ENCODE assay signal across 1 cellular context in genomic region chr11:125625594-125626380, GRCh38.
A peak's percentile ranks its signal among the peaks of the same experiment; 100 is the strongest.
TF ChIP-seq lines count a peak whose summit lies in the region.

No MANE protein-coding gene starts in this region.

TF ChIP-seq in K562, 482 proteins besides CTCF, POLR2A, EP300 and RAD21 (continued from another document and continues in another):
- TF ChIP-seq, protein P1, sequence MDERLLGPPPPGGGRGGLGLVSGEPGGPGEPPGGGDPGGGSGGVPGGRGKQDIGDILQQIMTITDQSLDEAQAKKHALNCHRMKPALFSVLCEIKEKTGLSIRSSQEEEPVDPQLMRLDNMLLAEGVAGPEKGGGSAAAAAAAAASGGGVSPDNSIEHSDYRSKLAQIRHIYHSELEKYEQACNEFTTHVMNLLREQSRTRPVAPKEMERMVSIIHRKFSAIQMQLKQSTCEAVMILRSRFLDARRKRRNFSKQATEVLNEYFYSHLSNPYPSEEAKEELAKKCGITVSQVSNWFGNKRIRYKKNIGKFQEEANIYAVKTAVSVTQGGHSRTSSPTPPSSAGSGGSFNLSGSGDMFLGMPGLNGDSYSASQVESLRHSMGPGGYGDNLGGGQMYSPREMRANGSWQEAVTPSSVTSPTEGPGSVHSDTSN (CRISPR knock-in tag; IDR thresholded peaks at IDR 0.05; ENCODE audit: low read depth) = no peak
- TF ChIP-seq, protein P1 (tag; conservative IDR thresholded peaks at IDR 0.05; ENCODE audit: low read depth) = no peak
- TF ChIP-seq ZNF143 (CRISPR knock-in tag; IDR thresholded peaks at IDR 0.05) = no peak
- no peak for TF ChIP-seq SMAD3 (CRISPR knock-in tag; conservative IDR thresholded peaks at IDR 0.05)
- no peak; the same call in 1 of the 2 replicates for TF ChIP-seq TRIM25 (IDR thresholded peaks at IDR 0.05; ENCODE audit: borderline replicate concordance)
- no peak for TF ChIP-seq HNRNPUL1 (IDR thresholded peaks at IDR 0.05; ENCODE audit: low read length)
- peak; percentile 100 for TF ChIP-seq TAF1 (IDR thresholded peaks at IDR 0.05; ENCODE audit: control insufficient read depth, extremely low read depth, insufficient read depth, low read length, severe bottlenecking)
- TF ChIP-seq CEBPG (CRISPR knock-in tag; IDR thresholded peaks at IDR 0.05) = no peak
- peak; percentile 51 to 65; a peak in 3 of 4 replicates for TF ChIP-seq CEBPG (tag; conservative IDR thresholded peaks at IDR 0.05 in 1 of 2, IDR thresholded peaks at IDR 0.05 in 1 of 2)
- peak in 1 of 3 experiments; percentile 74; a peak in 2 of 6 replicates for TF ChIP-seq ZBTB11 (CRISPR knock-in tag; IDR thresholded peaks at IDR 0.05)
- no peak for TF ChIP-seq FUS (optimal IDR thresholded peaks at IDR 0.05; ENCODE audit: low read depth, low read length)
- TF ChIP-seq, protein P2, sequence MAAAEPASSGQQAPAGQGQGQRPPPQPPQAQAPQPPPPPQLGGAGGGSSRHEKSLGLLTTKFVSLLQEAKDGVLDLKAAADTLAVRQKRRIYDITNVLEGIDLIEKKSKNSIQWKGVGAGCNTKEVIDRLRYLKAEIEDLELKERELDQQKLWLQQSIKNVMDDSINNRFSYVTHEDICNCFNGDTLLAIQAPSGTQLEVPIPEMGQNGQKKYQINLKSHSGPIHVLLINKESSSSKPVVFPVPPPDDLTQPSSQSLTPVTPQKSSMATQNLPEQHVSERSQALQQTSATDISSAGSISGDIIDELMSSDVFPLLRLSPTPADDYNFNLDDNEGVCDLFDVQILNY (CRISPR knock-in tag; IDR thresholded peaks at IDR 0.05) = peak; percentile 96
- TF ChIP-seq FOXO4 (CRISPR knock-in tag; IDR thresholded peaks at IDR 0.05) = no peak
- no peak for TF ChIP-seq ZNF121 (CRISPR knock-in tag; conservative IDR thresholded peaks at IDR 0.05)
- no peak for TF ChIP-seq FOXM1 (IDR thresholded peaks at IDR 0.05; ENCODE audit: low read depth)
- no peak for TF ChIP-seq FOXM1 (CRISPR knock-in tag; IDR thresholded peaks at IDR 0.05; ENCODE audit: low read depth)
- TF ChIP-seq GTF2F1 (IDR thresholded peaks at IDR 0.05; ENCODE audit: low read depth, low read length) = peak; percentile 80; the same call in 1 of the 2 replicates
- peak; percentile 22; the same call in 1 of the 2 replicates for TF ChIP-seq ZBTB7A (IDR thresholded peaks at IDR 0.05; ENCODE audit: borderline replicate concordance, control insufficient read depth, low read depth, low read length)
- TF ChIP-seq BACH1 (tag; IDR thresholded peaks at IDR 0.05) = no peak
- TF ChIP-seq PHB (CRISPR knock-in tag; IDR thresholded peaks at IDR 0.05) = 0 out of 2 replicates have a peak, but pooled peaks have one; percentile 86
- TF ChIP-seq, protein P3, sequence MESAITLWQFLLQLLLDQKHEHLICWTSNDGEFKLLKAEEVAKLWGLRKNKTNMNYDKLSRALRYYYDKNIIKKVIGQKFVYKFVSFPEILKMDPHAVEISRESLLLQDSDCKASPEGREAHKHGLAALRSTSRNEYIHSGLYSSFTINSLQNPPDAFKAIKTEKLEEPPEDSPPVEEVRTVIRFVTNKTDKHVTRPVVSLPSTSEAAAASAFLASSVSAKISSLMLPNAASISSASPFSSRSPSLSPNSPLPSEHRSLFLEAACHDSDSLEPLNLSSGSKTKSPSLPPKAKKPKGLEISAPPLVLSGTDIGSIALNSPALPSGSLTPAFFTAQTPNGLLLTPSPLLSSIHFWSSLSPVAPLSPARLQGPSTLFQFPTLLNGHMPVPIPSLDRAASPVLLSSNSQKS (CRISPR knock-in tag; IDR thresholded peaks at IDR 0.05) = no peak
- TF ChIP-seq KDM4B (IDR thresholded peaks at IDR 0.05; ENCODE audit: borderline replicate concordance in 2 of 2, low read depth in 1 of 2) = no peak
- TF ChIP-seq, protein P4, sequence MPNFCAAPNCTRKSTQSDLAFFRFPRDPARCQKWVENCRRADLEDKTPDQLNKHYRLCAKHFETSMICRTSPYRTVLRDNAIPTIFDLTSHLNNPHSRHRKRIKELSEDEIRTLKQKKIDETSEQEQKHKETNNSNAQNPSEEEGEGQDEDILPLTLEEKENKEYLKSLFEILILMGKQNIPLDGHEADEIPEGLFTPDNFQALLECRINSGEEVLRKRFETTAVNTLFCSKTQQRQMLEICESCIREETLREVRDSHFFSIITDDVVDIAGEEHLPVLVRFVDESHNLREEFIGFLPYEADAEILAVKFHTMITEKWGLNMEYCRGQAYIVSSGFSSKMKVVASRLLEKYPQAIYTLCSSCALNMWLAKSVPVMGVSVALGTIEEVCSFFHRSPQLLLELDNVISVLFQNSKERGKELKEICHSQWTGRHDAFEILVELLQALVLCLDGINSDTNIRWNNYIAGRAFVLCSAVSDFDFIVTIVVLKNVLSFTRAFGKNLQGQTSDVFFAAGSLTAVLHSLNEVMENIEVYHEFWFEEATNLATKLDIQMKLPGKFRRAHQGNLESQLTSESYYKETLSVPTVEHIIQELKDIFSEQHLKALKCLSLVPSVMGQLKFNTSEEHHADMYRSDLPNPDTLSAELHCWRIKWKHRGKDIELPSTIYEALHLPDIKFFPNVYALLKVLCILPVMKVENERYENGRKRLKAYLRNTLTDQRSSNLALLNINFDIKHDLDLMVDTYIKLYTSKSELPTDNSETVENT (CRISPR knock-in tag; IDR thresholded peaks at IDR 0.05) = peak; percentile 97
- TF ChIP-seq ZNF41 (CRISPR knock-in tag; conservative IDR thresholded peaks at IDR 0.05) = 0 out of 2 replicates have a peak, but pooled peaks have one; percentile 10
- no peak for TF ChIP-seq GATAD2B (IDR thresholded peaks at IDR 0.05; ENCODE audit: borderline replicate concordance)
- no peak for TF ChIP-seq PRPF4 (IDR thresholded peaks at IDR 0.05; ENCODE audit: insufficient read depth, low read depth, low read length, poor library complexity, severe bottlenecking)
- no peak for TF ChIP-seq DDX20 (tag; IDR thresholded peaks at IDR 0.05; ENCODE audit: low read depth)
- no peak for TF ChIP-seq RBM15 (IDR thresholded peaks at IDR 0.05; ENCODE audit: insufficient read depth, low read length)
- TF ChIP-seq POLR3A (IDR thresholded peaks at IDR 0.05; ENCODE audit: borderline replicate concordance, extremely low read depth, insufficient read depth, insufficient read length) = no peak
- TF ChIP-seq ZNF165 (CRISPR knock-in tag; IDR thresholded peaks at IDR 0.05; ENCODE audit: borderline replicate concordance) = no peak
- TF ChIP-seq, protein P5, sequence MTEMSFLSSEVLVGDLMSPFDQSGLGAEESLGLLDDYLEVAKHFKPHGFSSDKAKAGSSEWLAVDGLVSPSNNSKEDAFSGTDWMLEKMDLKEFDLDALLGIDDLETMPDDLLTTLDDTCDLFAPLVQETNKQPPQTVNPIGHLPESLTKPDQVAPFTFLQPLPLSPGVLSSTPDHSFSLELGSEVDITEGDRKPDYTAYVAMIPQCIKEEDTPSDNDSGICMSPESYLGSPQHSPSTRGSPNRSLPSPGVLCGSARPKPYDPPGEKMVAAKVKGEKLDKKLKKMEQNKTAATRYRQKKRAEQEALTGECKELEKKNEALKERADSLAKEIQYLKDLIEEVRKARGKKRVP (CRISPR knock-in tag; IDR thresholded peaks at IDR 0.05) = no peak; the same call in 1 of the 2 replicates
- TF ChIP-seq HLTF (IDR thresholded peaks at IDR 0.05) = peak; percentile 94; the same call in 1 of the 2 replicates
- TF ChIP-seq, protein P6, sequence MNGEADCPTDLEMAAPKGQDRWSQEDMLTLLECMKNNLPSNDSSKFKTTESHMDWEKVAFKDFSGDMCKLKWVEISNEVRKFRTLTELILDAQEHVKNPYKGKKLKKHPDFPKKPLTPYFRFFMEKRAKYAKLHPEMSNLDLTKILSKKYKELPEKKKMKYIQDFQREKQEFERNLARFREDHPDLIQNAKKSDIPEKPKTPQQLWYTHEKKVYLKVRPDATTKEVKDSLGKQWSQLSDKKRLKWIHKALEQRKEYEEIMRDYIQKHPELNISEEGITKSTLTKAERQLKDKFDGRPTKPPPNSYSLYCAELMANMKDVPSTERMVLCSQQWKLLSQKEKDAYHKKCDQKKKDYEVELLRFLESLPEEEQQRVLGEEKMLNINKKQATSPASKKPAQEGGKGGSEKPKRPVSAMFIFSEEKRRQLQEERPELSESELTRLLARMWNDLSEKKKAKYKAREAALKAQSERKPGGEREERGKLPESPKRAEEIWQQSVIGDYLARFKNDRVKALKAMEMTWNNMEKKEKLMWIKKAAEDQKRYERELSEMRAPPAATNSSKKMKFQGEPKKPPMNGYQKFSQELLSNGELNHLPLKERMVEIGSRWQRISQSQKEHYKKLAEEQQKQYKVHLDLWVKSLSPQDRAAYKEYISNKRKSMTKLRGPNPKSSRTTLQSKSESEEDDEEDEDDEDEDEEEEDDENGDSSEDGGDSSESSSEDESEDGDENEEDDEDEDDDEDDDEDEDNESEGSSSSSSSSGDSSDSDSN (IDR thresholded peaks at IDR 0.05; ENCODE audit: borderline replicate concordance in 1 of 2, low read depth in 2 of 2, low read length in 2 of 2) = peak; percentile 80 to 87; a peak in 1 of 4 replicates
- no peak for TF ChIP-seq ZNF778 (CRISPR knock-in tag; IDR thresholded peaks at IDR 0.05)
- TF ChIP-seq, protein P7, sequence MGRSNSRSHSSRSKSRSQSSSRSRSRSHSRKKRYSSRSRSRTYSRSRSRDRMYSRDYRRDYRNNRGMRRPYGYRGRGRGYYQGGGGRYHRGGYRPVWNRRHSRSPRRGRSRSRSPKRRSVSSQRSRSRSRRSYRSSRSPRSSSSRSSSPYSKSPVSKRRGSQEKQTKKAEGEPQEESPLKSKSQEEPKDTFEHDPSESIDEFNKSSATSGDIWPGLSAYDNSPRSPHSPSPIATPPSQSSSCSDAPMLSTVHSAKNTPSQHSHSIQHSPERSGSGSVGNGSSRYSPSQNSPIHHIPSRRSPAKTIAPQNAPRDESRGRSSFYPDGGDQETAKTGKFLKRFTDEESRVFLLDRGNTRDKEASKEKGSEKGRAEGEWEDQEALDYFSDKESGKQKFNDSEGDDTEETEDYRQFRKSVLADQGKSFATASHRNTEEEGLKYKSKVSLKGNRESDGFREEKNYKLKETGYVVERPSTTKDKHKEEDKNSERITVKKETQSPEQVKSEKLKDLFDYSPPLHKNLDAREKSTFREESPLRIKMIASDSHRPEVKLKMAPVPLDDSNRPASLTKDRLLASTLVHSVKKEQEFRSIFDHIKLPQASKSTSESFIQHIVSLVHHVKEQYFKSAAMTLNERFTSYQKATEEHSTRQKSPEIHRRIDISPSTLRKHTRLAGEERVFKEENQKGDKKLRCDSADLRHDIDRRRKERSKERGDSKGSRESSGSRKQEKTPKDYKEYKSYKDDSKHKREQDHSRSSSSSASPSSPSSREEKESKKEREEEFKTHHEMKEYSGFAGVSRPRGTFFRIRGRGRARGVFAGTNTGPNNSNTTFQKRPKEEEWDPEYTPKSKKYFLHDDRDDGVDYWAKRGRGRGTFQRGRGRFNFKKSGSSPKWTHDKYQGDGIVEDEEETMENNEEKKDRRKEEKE (IDR thresholded peaks at IDR 0.05; ENCODE audit: borderline replicate concordance in 1 of 2, control insufficient read depth in 1 of 2, low read depth in 2 of 2, low read length in 1 of 2) = peak in 1 of 2 experiments; percentile 48; a peak in 1 of 4 replicates
- TF ChIP-seq HCFC1 (IDR thresholded peaks at IDR 0.05; ENCODE audit: low read depth, low read length) = peak; percentile 56
